ENCODE assay signal across 3 cellular contexts in the genomic region with DNA sequence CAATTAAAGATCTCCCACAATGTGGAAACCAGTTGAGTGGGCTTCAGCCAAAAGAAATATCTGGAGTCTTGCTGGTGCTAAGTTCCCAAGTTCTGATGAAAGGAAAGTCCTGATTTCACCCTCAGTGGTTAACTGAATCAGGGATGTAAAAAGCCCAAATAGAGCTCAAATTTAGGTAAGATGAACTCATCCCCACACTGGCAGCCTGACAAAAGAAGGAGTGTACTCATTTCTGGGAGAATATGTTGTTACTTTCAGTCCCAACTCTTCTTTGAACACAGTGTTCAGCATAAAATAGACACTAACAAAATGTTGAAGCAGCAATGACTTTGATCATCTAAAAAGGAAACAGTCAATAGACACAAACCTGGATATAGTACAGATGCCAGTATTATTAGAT.
"Had no signal": no experiment of that assay in that cellular context is flagged by ENCODE, and none has a peak within 500 bp of the region (broad histone marks: within the 10 kb centered on the region; RNA-seq: fewer than 3 reads in every experiment).

No MANE protein-coding gene starts in this region.

- DNase-seq: GDM1, GF-D8 had no signal

- ATAC-seq: GM12878 had no signal
